In the genomic region with DNA sequence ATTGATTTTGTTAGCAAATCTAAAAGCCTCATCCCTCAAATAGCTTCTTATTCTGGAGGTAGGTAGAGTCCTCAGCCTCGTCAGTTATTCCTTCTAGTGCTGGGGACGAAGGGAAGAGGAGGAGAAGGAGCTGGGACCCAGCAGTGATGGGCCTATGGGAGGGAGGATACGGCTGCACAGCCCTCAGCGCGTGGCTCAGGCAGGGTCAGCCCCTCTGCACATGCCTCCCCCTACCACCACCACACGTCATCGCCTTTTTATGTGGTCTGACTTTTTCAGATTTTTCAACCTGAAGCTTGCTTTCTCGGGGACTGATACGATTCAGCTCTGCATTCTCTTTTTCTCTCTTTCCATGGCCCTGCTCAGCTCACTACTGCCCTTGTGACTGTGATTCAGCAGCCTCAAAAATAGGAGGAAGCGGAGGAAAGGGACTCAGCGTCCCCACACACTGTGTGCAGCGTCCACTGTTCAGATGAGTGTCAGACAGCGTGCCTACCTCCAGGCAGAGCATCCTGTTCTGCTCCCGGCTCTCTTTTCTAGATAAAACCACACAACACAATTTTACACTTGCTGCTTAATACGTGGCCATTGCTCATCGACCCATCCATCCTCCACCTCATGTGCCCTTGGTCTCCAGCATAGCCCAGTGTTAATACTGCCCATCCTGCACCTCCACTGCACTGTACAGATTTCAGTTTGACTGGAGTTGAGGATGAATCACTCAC, we compare ENCODE assay signal across 14 cellular contexts. TPM values are rescaled to one million over a fixed set of nuclear protein-coding genes. Genes with fewer than 3 reads are reported as not detected.
DNase-seq lines count a peak whose midpoint lies in the region; ATAC-seq and TF ChIP-seq lines count a peak whose summit lies in the region.
"Had no signal": no experiment of that assay in that cellular context is flagged by ENCODE, and none has a peak within 500 bp of the region (broad histone marks: within the 10 kb centered on the region; RNA-seq: fewer than 3 reads in every experiment).

No MANE protein-coding gene starts in this region.

- H3K27me3 Mint-ChIP-seq in CD4-positive, CD25-positive, alpha-beta regulatory T cell: no peaks in the 10 kb centered on the region
- H3K27me3 Mint-ChIP-seq in HFFc6 (ENCODE audit: insufficient read depth): peaks cover 5% of the 10 kb centered on the region; the same call in 1 of the 2 replicates
- H3K27me3 Mint-ChIP-seq in progenitor cell of endocrine pancreas: peaks cover 14% of the 10 kb centered on the region

- H3K36me3 ChIP-seq in CD4-positive, CD25-positive, alpha-beta regulatory T cell (ENCODE audit: control insufficient read depth, insufficient read depth, low read length): no peaks in the 10 kb centered on the region
- no peaks in the 10 kb centered on the region for H3K36me3 ChIP-seq in neutrophil
- no peaks in the 10 kb centered on the region for H3K36me3 ChIP-seq in right atrium auricular region
- H3K36me3 ChIP-seq: BLaER1, SJSA1 had no signal

- no peak overlapping the region for H3K27ac ChIP-seq in CD4-positive, CD25-positive, alpha-beta regulatory T cell (ENCODE audit: insufficient read depth, low read length, poor library complexity, severe bottlenecking)
- H3K27ac ChIP-seq in angular gyrus (ENCODE audit: low read depth, low read length) (peak overlapping the region; percentile 92), neutrophil (peak overlapping the region; percentile 18), right atrium auricular region (no peak overlapping the region)
- H3K27ac ChIP-seq: BLaER1, SJSA1 had no signal

- peak; percentile 28 to 53 for ATAC-seq in CD4-positive, CD25-positive, alpha-beta regulatory T cell (ENCODE audit: low read depth in 2 of 2)

- DNase-seq in CD4-positive, CD25-positive, alpha-beta regulatory T cell: peak in 1 of 3 donors; percentile 4
- DNase-seq in HFFc6 (no peak), DMS 273 (lab: John Stamatoyannopoulos, UW; ENCODE audit: unreplicated experiment) (no peak), right atrium auricular region (ENCODE audit: low spot score) (no peak), GOT3 (lab: John Stamatoyannopoulos, UW) (no peak), progenitor cell of endocrine pancreas (ENCODE audit: low spot score, unreplicated experiment) (no peak)
- DNase-seq: activated gamma-delta T cell; effector CD8-positive, alpha-beta T cell; mammary epithelial cell; MV-4-11 had no signal

- no peak overlapping the region for H3K4me3 ChIP-seq in CD4-positive, CD25-positive, alpha-beta regulatory T cell (ENCODE audit: low read depth, low read length)
- H3K4me3 ChIP-seq in neutrophil (ENCODE audit: low read depth in 1 of 2, low read length in 1 of 2): no peak overlapping the region
- H3K4me3 ChIP-seq in right atrium auricular region: no peak overlapping the region
- H3K4me3 ChIP-seq: BLaER1, SJSA1 had no signal

- H3K27ac Mint-ChIP-seq in CD4-positive, CD25-positive, alpha-beta regulatory T cell: no peak overlapping the region
- H3K27ac Mint-ChIP-seq in HFFc6: peak overlapping the region; percentile 40; the same call in 1 of the 2 replicates
- H3K27ac Mint-ChIP-seq in progenitor cell of endocrine pancreas: no peak overlapping the region

- H3K36me3 Mint-ChIP-seq in CD4-positive, CD25-positive, alpha-beta regulatory T cell: no peaks in the 10 kb centered on the region
- H3K36me3 Mint-ChIP-seq in HFFc6 (ENCODE audit: low read depth) (no peaks in the 10 kb centered on the region), progenitor cell of endocrine pancreas (ENCODE audit: insufficient read depth) (no peaks in the 10 kb centered on the region)

- no peaks in the 10 kb centered on the region for H3K27me3 ChIP-seq in CD4-positive, CD25-positive, alpha-beta regulatory T cell (ENCODE audit: control insufficient read depth, insufficient read depth, low read length)
- no peaks in the 10 kb centered on the region for H3K27me3 ChIP-seq in neutrophil
- H3K27me3 ChIP-seq in right atrium auricular region: no peaks in the 10 kb centered on the region
- H3K27me3 ChIP-seq: BLaER1, SJSA1 had no signal

- no peak overlapping the region for H3K4me3 Mint-ChIP-seq in CD4-positive, CD25-positive, alpha-beta regulatory T cell
- H3K4me3 Mint-ChIP-seq in HFFc6 (peak overlapping the region; percentile 54; the same call in 1 of the 2 replicates), progenitor cell of endocrine pancreas (ENCODE audit: low read depth) (no peak overlapping the region)

- TF ChIP-seq CTCF in HFFc6 (IDR thresholded peaks at IDR 0.05): no peak
- TF ChIP-seq CTCF in neutrophil (IDR thresholded peaks at IDR 0.05): no peak
- no peak for TF ChIP-seq CTCF in right atrium auricular region (IDR thresholded peaks at IDR 0.05)
- TF ChIP-seq CTCF in progenitor cell of endocrine pancreas (IDR thresholded peaks at IDR 0.05; ENCODE audit: unreplicated experiment): no peak

- peaks cover 0 to 6% (median 0%) of the 10 kb centered on the region in 4 donors for H3K4me1 Mint-ChIP-seq in CD4-positive, CD25-positive, alpha-beta regulatory T cell
- H3K4me1 Mint-ChIP-seq in HFFc6 (ENCODE audit: low read depth) (peaks cover 39% of the 10 kb centered on the region; the same call in 1 of the 2 replicates), progenitor cell of endocrine pancreas (ENCODE audit: low read depth) (no peaks in the 10 kb centered on the region)

- H3K9me3 Mint-ChIP-seq in CD4-positive, CD25-positive, alpha-beta regulatory T cell: peaks cover 0 to 2% (median 0%) of the 10 kb centered on the region in 7 donors
- no peaks in the 10 kb centered on the region; the same call in 1 of the 2 replicates for H3K9me3 Mint-ChIP-seq in HFFc6
- H3K9me3 Mint-ChIP-seq in progenitor cell of endocrine pancreas (ENCODE audit: low read depth): peaks cover under 1% of the 10 kb centered on the region

- peaks cover 4% of the 10 kb centered on the region for H3K4me1 ChIP-seq in CD4-positive, CD25-positive, alpha-beta regulatory T cell (ENCODE audit: control insufficient read depth, insufficient read depth, low read length, poor library complexity, severe bottlenecking)
- H3K4me1 ChIP-seq in neutrophil (ENCODE audit: control insufficient read depth in 1 of 2, insufficient read depth in 1 of 2, low read depth in 1 of 2, low read length in 1 of 2): peaks cover 34% of the 10 kb centered on the region in 2 experiments
- H3K4me1 ChIP-seq in right atrium auricular region: no peaks in the 10 kb centered on the region
- H3K4me1 ChIP-seq: BLaER1, SJSA1 had no signal

- H3K9me3 ChIP-seq in CD4-positive, CD25-positive, alpha-beta regulatory T cell (ENCODE audit: control insufficient read depth in 2 of 2, low read length in 2 of 2): no peaks in the 10 kb centered on the region
- H3K9me3 ChIP-seq in neutrophil: no peaks in the 10 kb centered on the region
- H3K9me3 ChIP-seq in right atrium auricular region: no peaks in the 10 kb centered on the region
- H3K9me3 ChIP-seq: BLaER1, SJSA1 had no signal

RNA-seq across cellular contexts. Expression of a gene that starts 0.8 kb away (rescaled TPM):
- total RNA-seq in CD4-positive, CD25-positive, alpha-beta regulatory T cell: not detected
- polyA plus RNA-seq in CD4-positive, CD25-positive, alpha-beta regulatory T cell: not detected
- total RNA-seq in HFFc6 (2021; fragmentation: NEBNext Ultra II Directional; extraction: Animal tissue kit (Norgen Biotek cat#: 25700)): not detected
- total RNA-seq in right atrium auricular region (not detected), progenitor cell of endocrine pancreas (not detected in 2 replicates)
- total RNA-seq: mammary epithelial cell, SJSA1 had no signal
- polyA plus RNA-seq: mammary epithelial cell had no signal

RNA-seq across cellular contexts. Expression of a gene that starts 41.1 kb away (rescaled TPM):
- total RNA-seq in CD4-positive, CD25-positive, alpha-beta regulatory T cell: 2.0 TPM
- polyA plus RNA-seq in CD4-positive, CD25-positive, alpha-beta regulatory T cell: under 1 TPM in 2 of 4 donors, not detected in 2; 0.10 to 0.34 TPM
- total RNA-seq in HFFc6 (2021; fragmentation: NEBNext Ultra II Directional; extraction: Animal tissue kit (Norgen Biotek cat#: 25700)): 1 to 10 TPM in 4 of 6 experiments, under 1 TPM in 2; 0.33 to 5.2 (median 4.3) TPM
- total RNA-seq in right atrium auricular region (1 to 10 TPM; 1.0 to 1.3 TPM), progenitor cell of endocrine pancreas (0.38 TPM in 1 of 2 replicates, not detected in the other)

Comparison
In these comparisons a context has a peak if more than half of its experiments do, and no peak if none do; other contexts are left out.
1. H3K27ac ChIP-seq: peak in angular gyrus (single experiment) and neutrophil (single experiment); none in CD4-positive, CD25-positive, alpha-beta regulatory T cell (single experiment) and right atrium auricular region (0 of 2).